ENCODE assay signal across 8 cellular contexts in genomic region chr9:127897194-127897692, GRCh38. TPM values are rescaled to one million over a fixed set of nuclear protein-coding genes. Genes with fewer than 3 reads are reported as not detected.
DNase-seq lines count a peak whose midpoint lies in the region; ATAC-seq and TF ChIP-seq lines count a peak whose summit lies in the region.

No MANE protein-coding gene starts in this region.

- 27 to 34% methylated on average over 18 to 19 of the region's 19 CpGs for WGBS in esophagus, 2 donors
- 0 to 18% methylated on average over 1 to 12 of the region's 19 CpGs for WGBS in transverse colon (ENCODE audit: low coverage in 1 of 2), 2 donors

- peak; percentile 79 for DNase-seq in GM13977 (ENCODE audit: low spot score)
- DNase-seq in SW480 (ENCODE audit: low spot score): peak; percentile 77
- peak; percentile 74 for DNase-seq in transverse colon
- DNase-seq in NCI-H128 (lab: John Stamatoyannopoulos, UW; ENCODE audit: unreplicated experiment): no peak

- H3K27me3 ChIP-seq in esophagus (ENCODE audit: control insufficient read depth in 1 of 2, insufficient read depth in 2 of 2, low read length in 2 of 2) (no peaks in the 10 kb centered on the region), mucosa of rectum (ENCODE audit: control insufficient read depth in 2 of 2, insufficient read depth in 2 of 2, low read length in 2 of 2) (no peaks in the 10 kb centered on the region), transverse colon (no peaks in the 10 kb centered on the region)

- intact Hi-C loops in transverse colon (cut with DNase I; ENCODE audit: low total_unique reads): no loop called here

- TF ChIP-seq POLR2A in transverse colon (IDR thresholded peaks at IDR 0.05): peak; percentile 10

- H3K4me1 ChIP-seq in esophagus (ENCODE audit: control insufficient read depth in 2 of 2, insufficient read depth in 2 of 2, low read length in 1 of 2) (peaks cover 3 to 13% of the 10 kb centered on the region in 2 donors), mucosa of rectum (ENCODE audit: control insufficient read depth in 2 of 2, insufficient read depth in 2 of 2, low read length in 2 of 2) (peaks cover 22 to 24% of the 10 kb centered on the region in 2 donors), transverse colon (peaks cover 12 to 50% (median 34%) of the 10 kb centered on the region in 4 donors)

- H3K4me3 ChIP-seq in esophagus (ENCODE audit: low read depth in 1 of 2, low read length in 2 of 2) (peak overlapping the region in 1 of 2 donors; percentile 2), mucosa of rectum (ENCODE audit: low read length in 2 of 2) (peak overlapping the region in 1 of 2 donors; percentile 6), transverse colon (peak overlapping the region in 1 of 4 donors; percentile 77)

- TF ChIP-seq EP300 in transverse colon (IDR thresholded peaks at IDR 0.05; ENCODE audit: low read depth): no peak

- ATAC-seq in GM18519 (IDR thresholded peaks at IDR 0.05; ENCODE audit: low FRiP score, unreplicated experiment): no peak

- H3K9me3 ChIP-seq in esophagus (ENCODE audit: control insufficient read depth in 2 of 2, insufficient read depth in 1 of 2, low read depth in 1 of 2, low read length in 1 of 2) (peaks cover 0 to 26% of the 10 kb centered on the region in 2 donors), mucosa of rectum (ENCODE audit: control insufficient read depth in 2 of 2, low read length in 2 of 2) (peaks cover 2 to 14% of the 10 kb centered on the region in 2 donors), transverse colon (peaks cover 0 to 8% of the 10 kb centered on the region in 2 donors)

- in situ Hi-C loops in GM13977 (cut with MboI; ENCODE audit: low pct_unique_long_range_greater_than_20kb, low sequenced_read_pairs, unreplicated experiment): no loop called here
- in situ Hi-C loops in transverse colon (cut with MboI; ENCODE audit: low pct_ligation_motif_present in 1 of 4, low pct_unique_long_range_greater_than_20kb in 1 of 4, low sequenced_read_pairs in 3 of 4): no loop called here

- TF ChIP-seq CTCF in 22Rv1 (IDR thresholded peaks at IDR 0.05) (no peak), GM13977 (IDR thresholded peaks at IDR 0.05; ENCODE audit: extremely low read depth, insufficient read depth, missing control alignments) (no peak), transverse colon (IDR thresholded peaks at IDR 0.05) (no peak)

- no peak overlapping the region for H3K9ac ChIP-seq in mucosa of rectum (ENCODE audit: low read depth in 1 of 2, low read length in 2 of 2)

- H3K36me3 ChIP-seq in esophagus (ENCODE audit: control insufficient read depth in 2 of 2, insufficient read depth in 2 of 2, low read length in 1 of 2): peaks cover 23 to 29% of the 10 kb centered on the region in 2 donors
- H3K36me3 ChIP-seq in mucosa of rectum (ENCODE audit: control insufficient read depth in 2 of 2, insufficient read depth in 2 of 2, low read length in 2 of 2): peaks cover 39 to 51% of the 10 kb centered on the region in 2 donors
- peaks cover 0 to 37% (median 13%) of the 10 kb centered on the region in 4 donors for H3K36me3 ChIP-seq in transverse colon

- H3K27ac ChIP-seq in 22Rv1 (0 out of 2 replicates have a peak overlapping the region, but pooled peaks have one; percentile 18), esophagus (ENCODE audit: low read depth in 2 of 2, low read length in 1 of 2) (peak overlapping the region; percentile 62 to 73), mucosa of rectum (ENCODE audit: low read depth in 2 of 2, low read length in 2 of 2) (peak overlapping the region; percentile 52 to 68), transverse colon (peak overlapping the region; percentile 88 to 93 (median 90))

RNA-seq across cellular contexts. Expression of gene ST6GALNAC6, which starts 2.2 kb away (rescaled TPM):
- polyA plus RNA-seq in esophagus: 10 to 100 TPM; 21.8 to 23.6 TPM
- 10 to 100 TPM; 41.0 to 80.4 (median 75.7) TPM for total RNA-seq in transverse colon

RNA-seq across cellular contexts. Expression of gene ST6GALNAC4, which starts 19.6 kb away (rescaled TPM):
- polyA plus RNA-seq in esophagus: 10 to 100 TPM in 1 of 2 donors, 1 to 10 TPM in 1; 4.6 to 15.3 TPM
- 10 to 100 TPM; 16.7 to 66.1 (median 47.3) TPM for total RNA-seq in transverse colon

RNA-seq across cellular contexts. Expression of gene AK1, which starts 19.8 kb away (rescaled TPM):
- 10 to 100 TPM; 51.7 to 68.4 TPM for polyA plus RNA-seq in esophagus
- 100 to 1,000 TPM in 1 of 4 donors, 10 to 100 TPM in 3; 24.7 to 110 (median 62.4) TPM for total RNA-seq in transverse colon

RNA-seq across cellular contexts. Expression of gene PIP5KL1, which starts 33.3 kb away (rescaled TPM):
- 1 to 10 TPM; 2.7 to 4.8 TPM for polyA plus RNA-seq in esophagus
- 1 to 10 TPM in 1 of 4 donors, not detected in 3; 4.6 TPM for total RNA-seq in transverse colon

RNA-seq across cellular contexts. Expression of gene DPM2, which starts 40.4 kb away (rescaled TPM):
- 10 to 100 TPM; 25.2 to 28.2 TPM for polyA plus RNA-seq in esophagus
- total RNA-seq in transverse colon: 100 to 1,000 TPM in 1 of 4 donors, 10 to 100 TPM in 3; 20.6 to 249 (median 26.3) TPM

Comparison
In these comparisons a context has a peak if more than half of its experiments do, and no peak if none do; other contexts are left out.
1. H3K27ac ChIP-seq: peak in every context shown above with its lines; median percentile 90 in transverse colon; 68 in esophagus; 60 in mucosa of rectum; 18 in 22Rv1.